Comparison of ENCODE assay signal across 30 cellular contexts in the genomic region with DNA sequence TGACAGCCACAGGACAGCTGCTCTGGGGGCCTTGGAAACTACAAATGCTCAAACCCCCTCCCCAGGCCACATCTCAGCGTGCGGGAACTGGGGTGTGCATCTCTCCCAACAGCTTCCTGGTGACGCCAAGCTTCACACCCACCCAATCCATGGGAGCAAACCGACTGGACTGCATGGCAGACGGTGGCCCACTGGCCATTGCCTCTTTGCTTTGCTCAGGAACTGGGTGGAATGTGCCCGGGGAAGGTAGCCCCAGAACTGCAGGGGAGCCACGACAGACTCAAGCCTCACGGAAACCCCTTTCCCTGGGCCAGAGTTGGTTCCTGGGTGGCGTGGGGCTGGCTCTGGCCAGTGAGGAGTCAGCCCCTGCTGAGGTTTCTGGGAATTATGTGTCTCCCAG.
"Had no signal": no experiment of that assay in that cellular context is flagged by ENCODE, and none has a peak within 500 bp of the region (broad histone marks: within the 10 kb centered on the region; RNA-seq: fewer than 3 reads in every experiment).

No MANE protein-coding gene starts in this region.

- H3K27me3 ChIP-seq: body of pancreas, breast epithelium had no signal

- ATAC-seq: activated CD4-positive, alpha-beta T cell treated with anti-CD3 and anti-CD28 coated beads for 36 hours; activated CD4-positive, CD25-positive, alpha-beta regulatory T cell treated with anti-CD3 and anti-CD28 coated beads, Interleukin-2, amount 50 U/mL, for 24 hours; activated CD8-positive, alpha-beta T cell treated with anti-CD3 and anti-CD28 coated beads, Interleukin-2, amount 10 ng/mL, durations not matched to agents 7 days and 5 days; body of pancreas; K562; WTC11 had no signal

- DNase-seq: activated CD4-positive, alpha-beta T cell treated with anti-CD3 and anti-CD28 coated beads for 36 hours; activated CD4-positive, alpha-beta T cell treated with anti-CD3 and anti-CD28 coated beads, Interleukin-2, amount 10 ng/mL, durations not matched to agents 7 days and 5 days; activated CD4-positive, alpha-beta T cell treated with anti-CD3 and anti-CD28 coated beads, Interleukin-2, amount 50 U/mL, for 48 hours; activated CD8-positive, alpha-beta T cell treated with anti-CD3 and anti-CD28 coated beads, Interleukin-2, amount 10 ng/mL, durations not matched to agents 7 days and 5 days; activated gamma-delta T cell; activated naive CD4-positive, alpha-beta T cell treated with Interleukin-2 at 50 U/mL for 16 hours; activated naive CD8-positive, alpha-beta T cell treated with anti-CD3 and anti-CD28 coated beads, Interleukin-2, amount 10 ng/mL, durations not matched to agents 7 days and 5 days; activated T-cell treated with anti-CD3 and anti-CD28 coated beads, Interleukin-2, amount 50 U/mL, for 24 hours; body of pancreas; IMR-90; NCI-H1092 treated with DMSO at 0.1 percent for 48 hours; NCI-H1417; NCI-H146; NCI-H187; NCI-H2029 treated with DMSO at 0.1 percent for 48 hours; NCI-H2107; NCI-H2171; NCI-H510A; NCI-H526; NCI-H748 treated with DMSO at 0.1 percent for 48 hours; OCI-M1; SW 1271; T-helper 1 cell; T-helper 2 cell; T-helper 9 cell had no signal

- H3K4me3 ChIP-seq: body of pancreas, breast epithelium, K562 had no signal

- H3K4me1 ChIP-seq: breast epithelium had no signal

- H3K36me3 ChIP-seq: breast epithelium had no signal

- H3K27ac ChIP-seq: body of pancreas, breast epithelium had no signal

- FAIRE-seq: astrocyte, K562 had no signal

- H3K9me3 ChIP-seq: body of pancreas, breast epithelium had no signal
